11 cellular contexts compared by ENCODE assay signal in the genomic region with DNA sequence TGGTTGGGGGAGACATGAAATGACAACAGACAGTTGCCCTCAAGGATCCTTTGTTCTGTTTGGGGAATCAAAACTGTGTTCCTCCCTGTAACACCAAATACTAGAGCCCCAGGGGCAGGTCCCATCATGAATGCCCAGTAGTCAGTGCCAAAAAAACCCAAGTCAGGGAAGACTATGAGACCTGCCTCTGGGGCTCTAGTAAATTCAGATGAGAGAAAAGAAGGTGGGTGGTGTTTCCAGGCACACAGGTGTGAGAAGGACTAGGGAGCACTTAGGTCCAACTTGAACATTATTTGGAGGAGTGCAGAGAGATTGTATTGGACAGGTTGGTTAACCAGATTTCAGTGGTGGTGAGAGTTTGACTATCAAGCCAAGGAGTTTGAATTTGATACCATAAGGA. TPM values are rescaled to one million over a fixed set of nuclear protein-coding genes. Genes with fewer than 3 reads are reported as not detected.
DNase-seq lines count a peak whose midpoint lies in the region; ATAC-seq, FAIRE-seq and TF ChIP-seq lines count a peak whose summit lies in the region.
"Had no signal": no experiment of that assay in that cellular context is flagged by ENCODE, and none has a peak within 500 bp of the region (broad histone marks: within the 10 kb centered on the region; RNA-seq: fewer than 3 reads in every experiment).

No MANE protein-coding gene starts in this region.

- no peaks in the 10 kb centered on the region for H3K9me3 Mint-ChIP-seq in activated naive CD8-positive, alpha-beta T cell treated with anti-CD3 and anti-CD28 coated beads, Interleukin-2, amount 50 U/mL, for 24 hours
- no peaks in the 10 kb centered on the region for H3K9me3 Mint-ChIP-seq in naive thymus-derived CD4-positive, alpha-beta T cell
- H3K9me3 Mint-ChIP-seq: GM23338 had no signal

- no peak for TF ChIP-seq RAD21 in liver (IDR thresholded peaks at IDR 0.05)
- no peak for TF ChIP-seq RAD21 in HepG2 (CRISPR knock-in tag; IDR thresholded peaks at IDR 0.05)

- H3K27me3 Mint-ChIP-seq in activated naive CD8-positive, alpha-beta T cell treated with anti-CD3 and anti-CD28 coated beads, Interleukin-2, amount 50 U/mL, for 24 hours = no peaks in the 10 kb centered on the region
- H3K27me3 Mint-ChIP-seq in naive thymus-derived CD4-positive, alpha-beta T cell = no peaks in the 10 kb centered on the region

- no peaks in the 10 kb centered on the region for H4K20me1 ChIP-seq in HepG2 (ENCODE audit: insufficient read depth, low read length)

- H3K4me3 ChIP-seq in liver (ENCODE audit: low read depth in 1 of 3, low read length in 3 of 3) (no peak overlapping the region), HepG2 (replicated peaks in 1 of 3; ENCODE audit: insufficient read depth in 1 of 3, low read depth in 2 of 3, low read length in 3 of 3) (no peak overlapping the region), aorta (ENCODE audit: low read length in 2 of 2) (no peak overlapping the region)
- peak overlapping the region; percentile 39 for H3K4me3 ChIP-seq in naive thymus-derived CD4-positive, alpha-beta T cell (ENCODE audit: low read length)
- H3K4me3 ChIP-seq: body of pancreas, GM23338 had no signal

- no peaks in the 10 kb centered on the region for H3K79me2 ChIP-seq in HepG2 (ENCODE audit: insufficient read depth, low read length)

- CTCF ChIA-PET in HepG2 (lab: Yijun Ruan, JAX; ENCODE audit: low intra/inter-chr PET ratio, low total read pairs) = interaction anchor here (2.7 kb wide), 1 partner anchor 79 kb away, joined by 44 read pairs; no protein-coding TSS in a partner anchor
- CTCF ChIA-PET in naive thymus-derived CD4-positive, alpha-beta T cell (lab: Charles Lee) = interaction anchor here (1.0 to 5.0 kb wide), 9 partner anchors 10 to 79 kb away, joined by 3 to 27 read pairs (median 11); a partner anchor contains a TSS

- TF ChIP-seq CTCF in liver (IDR thresholded peaks at IDR 0.05; ENCODE audit: low read depth, low read length, missing input control) = no peak
- no peak for TF ChIP-seq CTCF in HepG2 (CRISPR knock-in tag; IDR thresholded peaks at IDR 0.05)

- TF ChIP-seq EP300 in HepG2 (IDR thresholded peaks at IDR 0.05; ENCODE audit: low read depth in 2 of 2, low read length in 2 of 2) (no peak), HepG2 (CRISPR knock-in tag; IDR thresholded peaks at IDR 0.05; ENCODE audit: borderline replicate concordance) (no peak)

- H3K9me3 ChIP-seq in liver (ENCODE audit: control insufficient read depth in 4 of 4, low read length in 3 of 4) = no peaks in the 10 kb centered on the region
- H3K9me3 ChIP-seq in HepG2 (ENCODE audit: low read length) = no peaks in the 10 kb centered on the region
- no peaks in the 10 kb centered on the region for H3K9me3 ChIP-seq in naive thymus-derived CD4-positive, alpha-beta T cell (ENCODE audit: control insufficient read depth in 2 of 3, low read length in 3 of 3)
- H3K9me3 ChIP-seq in aorta (ENCODE audit: control insufficient read depth, low read length) = no peaks in the 10 kb centered on the region
- H3K9me3 ChIP-seq: body of pancreas had no signal

- H3K27ac ChIP-seq in liver (ENCODE audit: low read depth in 1 of 2, low read length in 2 of 2) (peak overlapping the region; percentile 11 to 42), HepG2 (ENCODE audit: extremely low read length, insufficient read depth, low read length) (no peak overlapping the region), aorta (ENCODE audit: low read depth in 1 of 2, low read length in 2 of 2) (peak overlapping the region in 1 of 2 donors; percentile 65)
- H3K27ac ChIP-seq in naive thymus-derived CD4-positive, alpha-beta T cell (ENCODE audit: low read depth, low read length) = peak overlapping the region; percentile 77

- H3K4me2 ChIP-seq in HepG2 (ENCODE audit: low read depth, low read length) = no peak overlapping the region
- H3K4me2 ChIP-seq: GM23338 had no signal

- H3K4me3 Mint-ChIP-seq in activated naive CD8-positive, alpha-beta T cell treated with anti-CD3 and anti-CD28 coated beads, Interleukin-2, amount 50 U/mL, for 24 hours = peak overlapping the region; percentile 44
- H3K4me3 Mint-ChIP-seq in naive thymus-derived CD4-positive, alpha-beta T cell = peak overlapping the region; percentile 67 to 88 (median 76)
- H3K4me3 Mint-ChIP-seq: GM23338 had no signal

- H3K4me1 ChIP-seq in liver (ENCODE audit: control insufficient read depth in 4 of 4, insufficient read depth in 4 of 4, low read length in 3 of 4) (peaks cover 22 to 78% (median 57%) of the 10 kb centered on the region in 4 donors), HepG2 (ENCODE audit: insufficient read depth, low read length) (peaks cover 59% of the 10 kb centered on the region), aorta (ENCODE audit: control insufficient read depth in 1 of 2, insufficient read depth in 2 of 2, low read length in 2 of 2) (peaks cover 0 to 9% of the 10 kb centered on the region in 2 donors)
- peaks cover 77 to 93% of the 10 kb centered on the region in 2 donors for H3K4me1 ChIP-seq in naive thymus-derived CD4-positive, alpha-beta T cell (ENCODE audit: control insufficient read depth in 2 of 2, insufficient read depth in 2 of 2, low read length in 2 of 2)

- DNase-seq in HepG2 (ENCODE audit: low spot score) (no peak), DMS53 treated with DMSO at 0.1 percent for 48 hours (lab: John Stamatoyannopoulos, UW; ENCODE audit: unreplicated experiment) (no peak), aorta (no peak), germinal center (ENCODE audit: low spot score) (no peak)
- DNase-seq in activated naive CD8-positive, alpha-beta T cell treated with anti-CD3 and anti-CD28 coated beads, Interleukin-2, amount 50 U/mL, for 24 hours = no peak
- DNase-seq in naive thymus-derived CD4-positive, alpha-beta T cell = no peak
- DNase-seq: body of pancreas, NCI-H1436 had no signal

- peaks cover 28% of the 10 kb centered on the region for H3K36me3 Mint-ChIP-seq in activated naive CD8-positive, alpha-beta T cell treated with anti-CD3 and anti-CD28 coated beads, Interleukin-2, amount 50 U/mL, for 24 hours (ENCODE audit: low read depth)
- peaks cover 4 to 63% (median 23%) of the 10 kb centered on the region in 5 donors for H3K36me3 Mint-ChIP-seq in naive thymus-derived CD4-positive, alpha-beta T cell

- peaks cover 0 to 4% (median 0%) of the 10 kb centered on the region in 4 donors for H3K36me3 ChIP-seq in liver (ENCODE audit: control insufficient read depth in 4 of 4, insufficient read depth in 3 of 4, low read depth in 1 of 4, low read length in 3 of 4)
- H3K36me3 ChIP-seq in HepG2 (replicated peaks in 1 of 2; ENCODE audit: control insufficient read depth in 1 of 2, insufficient read depth in 2 of 2, low read length in 2 of 2) = no peaks in the 10 kb centered on the region; a peak in 1 of 5 replicates
- H3K36me3 ChIP-seq in naive thymus-derived CD4-positive, alpha-beta T cell (ENCODE audit: control insufficient read depth in 2 of 3, insufficient read depth in 3 of 3, low read length in 3 of 3) = peaks cover 0 to 22% (median 0%) of the 10 kb centered on the region in 3 experiments
- no peaks in the 10 kb centered on the region for H3K36me3 ChIP-seq in aorta (ENCODE audit: control insufficient read depth in 1 of 2, insufficient read depth in 2 of 2, low read length in 1 of 2)

- no peak for FAIRE-seq in HepG2 (lab: Jason Lieb, UNC)

- no peak overlapping the region for H2AFZ ChIP-seq in HepG2 (ENCODE audit: low read length)

- peak overlapping the region; percentile 85 for H3K27ac Mint-ChIP-seq in activated naive CD8-positive, alpha-beta T cell treated with anti-CD3 and anti-CD28 coated beads, Interleukin-2, amount 50 U/mL, for 24 hours
- H3K27ac Mint-ChIP-seq in naive thymus-derived CD4-positive, alpha-beta T cell = peak overlapping the region; percentile 79 to 99 (median 97)
- H3K27ac Mint-ChIP-seq: GM23338 had no signal

- H3K27me3 ChIP-seq in liver (ENCODE audit: control insufficient read depth in 4 of 4, insufficient read depth in 4 of 4, low read length in 3 of 4) (no peaks in the 10 kb centered on the region), HepG2 (ENCODE audit: control insufficient read depth in 1 of 2, insufficient read depth in 2 of 2, low read length in 2 of 2) (no peaks in the 10 kb centered on the region), aorta (ENCODE audit: control insufficient read depth in 1 of 2, insufficient read depth in 2 of 2, low read length in 1 of 2) (no peaks in the 10 kb centered on the region)
- no peaks in the 10 kb centered on the region for H3K27me3 ChIP-seq in naive thymus-derived CD4-positive, alpha-beta T cell (ENCODE audit: control insufficient read depth in 2 of 2, insufficient read depth in 2 of 2, low read length in 2 of 2)
- H3K27me3 ChIP-seq: body of pancreas had no signal

- POLR2A ChIA-PET in HepG2 (lab: Yijun Ruan, JAX) = interaction anchor here (1.9 kb wide), 1 partner anchor 127 kb away, joined by 7 read pairs; a partner anchor contains a TSS
- POLR2A ChIA-PET in naive thymus-derived CD4-positive, alpha-beta T cell (lab: Charles Lee) = interaction anchor here (1.3 to 11.5 kb wide), 10 partner anchors 10 to 72 kb away, joined by 5 to 182 read pairs (median 18); a partner anchor contains a TSS

- intact Hi-C loops in HepG2 (cut with micrococcal nuclease; ENCODE audit: unreplicated experiment) = no loop called here
- intact Hi-C loops in naive thymus-derived CD4-positive, alpha-beta T cell (cut with micrococcal nuclease) = loop anchor here in 1 of 2 donors (10.0 kb wide), 1 partner anchor 787 kb away; a partner anchor contains a TSS
- intact Hi-C loops in aorta (cut with DNase I) = loop anchor here (5.0 kb wide), 2 partner anchors 34 to 71 kb away; a partner anchor contains a TSS

- ATAC-seq in HepG2 (no peak), aorta (ENCODE audit: low FRiP score) (no peak), GM21619 (IDR thresholded peaks at IDR 0.05; ENCODE audit: unreplicated experiment) (no peak)
- ATAC-seq in activated naive CD8-positive, alpha-beta T cell treated with anti-CD3 and anti-CD28 coated beads, Interleukin-2, amount 50 U/mL, for 24 hours = no peak
- ATAC-seq in naive thymus-derived CD4-positive, alpha-beta T cell = no peak
- ATAC-seq: body of pancreas, GM23338 had no signal

- H3K4me1 Mint-ChIP-seq in activated naive CD8-positive, alpha-beta T cell treated with anti-CD3 and anti-CD28 coated beads, Interleukin-2, amount 50 U/mL, for 24 hours = peaks cover 95% of the 10 kb centered on the region
- H3K4me1 Mint-ChIP-seq in naive thymus-derived CD4-positive, alpha-beta T cell = peaks cover 81 to 98% (median 97%) of the 10 kb centered on the region in 7 donors

- BruUV-seq in HepG2 (replicated peaks; lab: Mats Ljungman, UMichigan) = no TSS peak

- in situ Hi-C loops in HepG2 (cut with HindIII; ENCODE audit: extremely low pct_ligation_motif_present, low pct_unique_long_range_greater_than_20kb) = loop anchor here (10.0 kb wide), 1 partner anchor 73 kb away; a partner anchor contains a TSS

- H3K9ac ChIP-seq in liver (ENCODE audit: low read depth in 1 of 2, low read length in 2 of 2) = no peak overlapping the region
- H3K9ac ChIP-seq in HepG2 (ENCODE audit: insufficient read depth, low read depth, low read length) = no peak overlapping the region

- no peak for TF ChIP-seq POLR2A in HepG2 (IDR thresholded peaks at IDR 0.05; ENCODE audit: insufficient read depth in 1 of 2, low read depth in 2 of 2, low read length in 2 of 2)

RNA-seq across cellular contexts. Expression of a gene that starts 51.9 kb away (rescaled TPM):
- total RNA-seq in liver (10 to 100 TPM; 12.4 to 12.7 TPM), HepG2 (2016; rRNA removed; fragmentation: Illumina TruSeq; extraction: Trizol) (4.0 and 7.1 TPM in 2 replicates), aorta (10 to 100 TPM in 1 of 2 donors, 1 to 10 TPM in 1; 8.6 to 14.4 TPM)
- polyA plus RNA-seq in liver (1 to 10 TPM; 3.4 to 4.5 TPM), HepG2 (2011; rRNA removed) (15.1 and 17.1 TPM in 2 replicates), aorta (1 to 10 TPM; 7.6 to 8.9 TPM)
- 1.7 and 1.8 TPM in 2 replicates for total RNA-seq in HepG2 (2016; cell fraction: cytosol; rRNA removed; fragmentation: Illumina TruSeq; extraction: Trizol; ENCODE audit: low read depth)
- total RNA-seq in HepG2 (2016; cell fraction: insoluble cytoplasmic fraction; rRNA removed; fragmentation: Illumina TruSeq; extraction: Trizol) = 2.8 and 7.3 TPM in 2 replicates
- 4.9 and 5.0 TPM in 2 replicates for total RNA-seq in HepG2 (2016; cell fraction: membrane; rRNA removed; fragmentation: Illumina TruSeq; extraction: Trizol)
- total RNA-seq in HepG2 (2016; cell fraction: nucleus; rRNA removed; fragmentation: Illumina TruSeq; extraction: Trizol) = 9.2 and 10.1 TPM in 2 replicates
- 9.8 and 10.8 TPM in 2 replicates for polyA plus RNA-seq in HepG2 (2011; cell fraction: cytosol; rRNA removed)
- 31.0 and 32.0 TPM in 2 replicates for polyA plus RNA-seq in HepG2 (2011; cell fraction: nucleus; rRNA removed)
- 4.3 and 4.5 TPM in 2 replicates for polyA plus RNA-seq in HepG2 (2012)
- polyA plus RNA-seq in HepG2 (2016; cell fraction: cytosol; fragmentation: Illumina TruSeq; extraction: Trizol; ENCODE audit: low read depth) = 1.2 and 1.3 TPM in 2 replicates
- 3.2 and 3.9 TPM in 2 replicates for polyA plus RNA-seq in HepG2 (2016; cell fraction: insoluble cytoplasmic fraction; fragmentation: Illumina TruSeq; extraction: Trizol; ENCODE audit: low read depth)
- polyA plus RNA-seq in HepG2 (2016; cell fraction: membrane; fragmentation: Illumina TruSeq; extraction: Trizol; ENCODE audit: low read depth) = 2.6 TPM in 2 replicates
- 16.4 and 21.5 TPM in 2 replicates for polyA plus RNA-seq in HepG2 (2016; cell fraction: nucleus; fragmentation: Illumina TruSeq; extraction: Trizol; ENCODE audit: insufficient read depth, low read depth)
- polyA minus RNA-seq in HepG2 (2011; rRNA and poly(A)+ RNA removed; ENCODE audit: low replicate concordance) = 40.2 and 159 TPM in 2 replicates
- 4.4 and 5.1 TPM in 2 replicates for polyA minus RNA-seq in HepG2 (2011; cell fraction: cytosol; rRNA and poly(A)+ RNA removed)
- 10.6 and 10.7 TPM in 2 replicates for polyA minus RNA-seq in HepG2 (2011; cell fraction: nucleus; rRNA and poly(A)+ RNA removed)
- total RNA-seq in naive thymus-derived CD4-positive, alpha-beta T cell = 10 to 100 TPM in 1 of 5 experiments, 1 to 10 TPM in 4; 6.8 to 10.8 (median 8.0) TPM
- 1 to 10 TPM; 1.8 to 3.6 TPM for polyA plus RNA-seq in naive thymus-derived CD4-positive, alpha-beta T cell
